In the genomic region with DNA sequence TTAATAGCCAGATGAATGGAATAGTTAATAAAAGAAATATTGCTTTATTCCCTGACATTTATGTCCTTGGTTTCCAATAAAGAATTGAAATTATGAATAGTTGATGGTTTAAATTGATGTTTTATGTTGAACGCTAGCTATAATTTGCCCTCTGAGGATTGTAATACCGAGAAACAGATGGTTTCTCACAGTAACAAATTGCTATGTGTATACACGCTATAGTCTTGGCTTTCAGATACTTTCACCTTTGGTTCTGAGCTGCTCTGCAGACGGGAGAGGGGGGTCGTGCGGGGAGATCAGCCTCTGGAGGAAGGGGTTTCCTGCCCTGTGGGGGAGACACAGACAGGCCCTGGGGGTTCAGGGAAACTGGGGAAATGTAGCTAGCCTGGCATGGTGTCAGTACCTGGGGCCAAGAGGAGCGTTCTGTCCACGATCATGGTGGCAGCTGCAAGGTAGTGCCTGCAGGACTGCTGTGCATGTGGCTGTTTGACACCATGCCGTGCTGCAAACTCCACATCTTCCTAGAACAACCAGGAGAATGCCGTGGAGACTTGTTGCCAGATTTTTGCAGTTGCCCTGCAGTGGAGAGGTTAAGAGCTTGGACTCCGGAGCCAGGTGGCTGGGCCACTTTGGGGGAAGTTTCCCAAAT, we compare ENCODE assay signal across 2 cellular contexts.
TF ChIP-seq lines count a peak whose summit lies in the region.

No MANE protein-coding gene starts in this region.

TF ChIP-seq in SK-N-SH, 30 proteins besides CTCF, POLR2A, EP300 and RAD21:
- TF ChIP-seq, protein P1, sequence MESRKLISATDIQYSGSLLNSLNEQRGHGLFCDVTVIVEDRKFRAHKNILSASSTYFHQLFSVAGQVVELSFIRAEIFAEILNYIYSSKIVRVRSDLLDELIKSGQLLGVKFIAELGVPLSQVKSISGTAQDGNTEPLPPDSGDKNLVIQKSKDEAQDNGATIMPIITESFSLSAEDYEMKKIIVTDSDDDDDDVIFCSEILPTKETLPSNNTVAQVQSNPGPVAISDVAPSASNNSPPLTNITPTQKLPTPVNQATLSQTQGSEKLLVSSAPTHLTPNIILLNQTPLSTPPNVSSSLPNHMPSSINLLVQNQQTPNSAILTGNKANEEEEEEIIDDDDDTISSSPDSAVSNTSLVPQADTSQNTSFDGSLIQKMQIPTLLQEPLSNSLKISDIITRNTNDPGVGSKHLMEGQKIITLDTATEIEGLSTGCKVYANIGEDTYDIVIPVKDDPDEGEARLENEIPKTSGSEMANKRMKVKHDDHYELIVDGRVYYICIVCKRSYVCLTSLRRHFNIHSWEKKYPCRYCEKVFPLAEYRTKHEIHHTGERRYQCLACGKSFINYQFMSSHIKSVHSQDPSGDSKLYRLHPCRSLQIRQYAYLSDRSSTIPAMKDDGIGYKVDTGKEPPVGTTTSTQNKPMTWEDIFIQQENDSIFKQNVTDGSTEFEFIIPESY (IDR thresholded peaks at IDR 0.05; ENCODE audit: borderline replicate concordance, low read depth), result no peak
- TF ChIP-seq SMC3 (IDR thresholded peaks at IDR 0.05; ENCODE audit: low read depth, low read length) (no peak), USF2 (IDR thresholded peaks at IDR 0.05; ENCODE audit: borderline replicate concordance, low read depth, low read length) (no peak), EZH2phosphoT487 (IDR thresholded peaks at IDR 0.05; ENCODE audit: borderline replicate concordance, low read depth) (no peak), TEAD4 (IDR thresholded peaks at IDR 0.05; ENCODE audit: borderline replicate concordance, insufficient read depth) (no peak), POLR2AphosphoS5 (IDR thresholded peaks at IDR 0.05; ENCODE audit: low read depth, low read length) (no peak), NFIC (IDR thresholded peaks at IDR 0.05; ENCODE audit: borderline replicate concordance) (no peak), GATA2 (CRISPR knock-in tag; IDR thresholded peaks at IDR 0.05) (no peak), RXRA (IDR thresholded peaks at IDR 0.05; ENCODE audit: borderline replicate concordance, low read depth) (no peak), IRF3 (IDR thresholded peaks at IDR 0.05; ENCODE audit: low read depth, low read length) (no peak), RFX5 (IDR thresholded peaks at IDR 0.05; ENCODE audit: low read length) (no peak), MXI1 (IDR thresholded peaks at IDR 0.05; ENCODE audit: low read depth, low read length) (no peak), TCF12 (IDR thresholded peaks at IDR 0.05) (no peak), FOSL2 (IDR thresholded peaks at IDR 0.05; ENCODE audit: borderline replicate concordance, low read depth) (no peak), USF1 (IDR thresholded peaks at IDR 0.05; ENCODE audit: borderline replicate concordance, low read depth) (no peak)
- TF ChIP-seq, protein P2, sequence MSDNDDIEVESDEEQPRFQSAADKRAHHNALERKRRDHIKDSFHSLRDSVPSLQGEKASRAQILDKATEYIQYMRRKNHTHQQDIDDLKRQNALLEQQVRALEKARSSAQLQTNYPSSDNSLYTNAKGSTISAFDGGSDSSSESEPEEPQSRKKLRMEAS (IDR thresholded peaks at IDR 0.05; ENCODE audit: low read depth), result no peak

TF ChIP-seq in SK-N-SH treated with all-trans-retinoic acid at 6 μM for 48 hours, 23 proteins besides CTCF, POLR2A, EP300 and RAD21 (continued from another document):
- TF ChIP-seq, protein P3, sequence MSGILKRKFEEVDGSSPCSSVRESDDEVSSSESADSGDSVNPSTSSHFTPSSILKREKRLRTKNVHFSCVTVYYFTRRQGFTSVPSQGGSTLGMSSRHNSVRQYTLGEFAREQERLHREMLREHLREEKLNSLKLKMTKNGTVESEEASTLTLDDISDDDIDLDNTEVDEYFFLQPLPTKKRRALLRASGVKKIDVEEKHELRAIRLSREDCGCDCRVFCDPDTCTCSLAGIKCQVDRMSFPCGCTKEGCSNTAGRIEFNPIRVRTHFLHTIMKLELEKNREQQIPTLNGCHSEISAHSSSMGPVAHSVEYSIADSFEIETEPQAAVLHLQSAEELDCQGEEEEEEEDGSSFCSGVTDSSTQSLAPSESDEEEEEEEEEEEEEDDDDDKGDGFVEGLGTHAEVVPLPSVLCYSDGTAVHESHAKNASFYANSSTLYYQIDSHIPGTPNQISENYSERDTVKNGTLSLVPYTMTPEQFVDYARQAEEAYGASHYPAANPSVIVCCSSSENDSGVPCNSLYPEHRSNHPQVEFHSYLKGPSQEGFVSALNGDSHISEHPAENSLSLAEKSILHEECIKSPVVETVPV (CRISPR knock-in tag; IDR thresholded peaks at IDR 0.05), result no peak
